Comparison of ENCODE assay signal across 8 cellular contexts in the genomic region with DNA sequence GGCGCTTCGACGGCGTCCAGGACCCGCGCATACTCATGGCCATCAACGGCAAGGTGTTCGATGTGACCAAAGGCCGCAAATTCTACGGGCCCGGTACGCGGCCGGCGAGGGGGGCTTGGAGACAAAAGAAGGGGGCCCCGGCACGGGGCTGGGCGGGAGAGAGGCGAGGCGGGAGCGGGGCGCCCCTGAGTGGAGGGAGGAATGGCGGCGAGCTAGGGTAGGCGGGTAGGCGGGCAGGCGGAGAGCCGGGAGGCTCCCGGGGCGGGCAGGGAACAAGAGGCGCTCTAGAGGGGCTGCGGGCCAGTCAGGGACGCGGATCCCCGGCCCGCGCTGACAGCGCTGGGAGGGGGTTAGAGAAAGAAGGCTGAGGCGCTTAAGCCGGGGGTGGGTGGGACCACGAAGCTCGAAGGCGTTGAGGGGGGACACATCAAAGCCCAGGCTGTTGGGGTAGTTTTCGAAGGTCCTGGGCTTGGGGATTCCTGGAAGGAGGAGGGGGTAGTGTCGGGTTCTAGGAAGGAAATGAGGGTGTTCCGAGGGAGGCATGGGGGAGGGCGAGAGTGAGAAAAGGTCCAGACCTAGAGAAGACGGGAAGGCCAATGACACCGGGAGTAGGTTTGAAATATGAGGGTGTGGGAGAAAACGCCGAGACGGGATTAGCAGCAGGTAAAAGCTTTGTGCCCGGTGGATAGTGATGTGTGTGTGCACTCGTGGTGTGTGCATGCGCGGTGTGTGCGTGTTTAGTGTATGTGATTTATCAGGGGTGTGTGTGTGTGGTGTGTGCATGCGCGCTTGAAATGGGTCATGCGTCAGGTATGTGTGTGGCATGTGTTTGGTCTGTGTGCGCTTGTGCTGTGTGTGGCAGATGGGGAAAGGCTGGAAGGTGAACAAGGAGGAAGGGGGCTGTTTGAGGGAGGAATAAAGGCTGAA. TPM values are rescaled to one million over a fixed set of nuclear protein-coding genes. Genes with fewer than 3 reads are reported as not detected.
DNase-seq lines count a peak whose midpoint lies in the region; ATAC-seq and TF ChIP-seq lines count a peak whose summit lies in the region.

No MANE protein-coding gene starts in this region.

- H3K9me3 Mint-ChIP-seq in activated naive CD4-positive, alpha-beta T cell treated with anti-CD3 and anti-CD28 coated beads, Interleukin-2, amount 50 U/mL, for 72 hours: no peaks in the 10 kb centered on the region

- no CpG with 5 or more reads among the region's 61 CpGs for WGBS in trophoblast cell (ENCODE audit: extremely low coverage, insufficient coverage, insufficient read length)

- peak overlapping the region; percentile 99 for H3K4ac ChIP-seq in trophoblast cell (ENCODE audit: low read depth, low read length)

- peak overlapping the region; percentile 86 to 89 for H3K27ac Mint-ChIP-seq in activated naive CD4-positive, alpha-beta T cell treated with anti-CD3 and anti-CD28 coated beads, Interleukin-2, amount 50 U/mL, for 72 hours

- peak overlapping the region; percentile 94 for H4K91ac ChIP-seq in trophoblast cell (ENCODE audit: low read depth, low read length)

- H4K8ac ChIP-seq in trophoblast cell (ENCODE audit: low read depth, low read length): peak overlapping the region; percentile 91

- TF ChIP-seq POLR2A in Peyer's patch (IDR thresholded peaks at IDR 0.05): peak; percentile 19 to 35

- H2BK5ac ChIP-seq in trophoblast cell (ENCODE audit: low read depth, low read length, poor library complexity): peak overlapping the region; percentile 92

- H4K12ac ChIP-seq in trophoblast cell (ENCODE audit: low read depth, low read length): peak overlapping the region; percentile 91

- peak; percentile 17 for ATAC-seq in HG03039 (IDR thresholded peaks at IDR 0.05; ENCODE audit: unreplicated experiment)
- ATAC-seq in activated naive CD4-positive, alpha-beta T cell treated with anti-CD3 and anti-CD28 coated beads, Interleukin-2, amount 50 U/mL, for 72 hours: peak; percentile 29 to 42

- H2AK5ac ChIP-seq in trophoblast cell (ENCODE audit: low read length): peak overlapping the region; percentile 83

- TF ChIP-seq CTCF in Peyer's patch (IDR thresholded peaks at IDR 0.05) (no peak), cardiac muscle cell (IDR thresholded peaks at IDR 0.05; ENCODE audit: low read depth, low read length) (no peak)

- H3K27ac ChIP-seq in Peyer's patch (peak overlapping the region; percentile 80 to 91 (median 86)), cardiac muscle cell (peak overlapping the region; percentile 86), trophoblast cell (ENCODE audit: low read depth, low read length) (peak overlapping the region; percentile 31)

- peak overlapping the region; percentile 55 to 90 (median 69) for H3K4me3 ChIP-seq in Peyer's patch
- peak overlapping the region; percentile 96 for H3K4me3 ChIP-seq in cardiac muscle cell
- peak overlapping the region; percentile 88 for H3K4me3 ChIP-seq in trophoblast cell (ENCODE audit: low read depth, low read length)

- H3K36me3 Mint-ChIP-seq in activated naive CD4-positive, alpha-beta T cell treated with anti-CD3 and anti-CD28 coated beads, Interleukin-2, amount 50 U/mL, for 72 hours: peaks cover 9 to 23% of the 10 kb centered on the region in 2 donors

- H3K36me3 ChIP-seq in Peyer's patch (no peaks in the 10 kb centered on the region), cardiac muscle cell (peaks cover 3% of the 10 kb centered on the region), trophoblast cell (ENCODE audit: control insufficient read depth in 1 of 2, insufficient read depth in 2 of 2, low read length in 2 of 2) (peaks cover 0 to 2% of the 10 kb centered on the region in 2 experiments)

- peak overlapping the region; percentile 89 for H3K4me2 ChIP-seq in trophoblast cell (ENCODE audit: low read length)

- peak overlapping the region; percentile 77 for H3K18ac ChIP-seq in trophoblast cell (ENCODE audit: low read length)

- H3K4me1 ChIP-seq in Peyer's patch (peaks cover 0 to 12% (median 0%) of the 10 kb centered on the region in 4 donors), cardiac muscle cell (ENCODE audit: low read depth) (no peaks in the 10 kb centered on the region), trophoblast cell (ENCODE audit: control insufficient read depth in 1 of 2, insufficient read depth in 2 of 2, low read length in 2 of 2) (peaks cover 3 to 12% of the 10 kb centered on the region in 2 experiments)

- peak; percentile 17 for DNase-seq in NCI-H1694 treated with DMSO at 0.1 percent for 48 hours (lab: John Stamatoyannopoulos, UW)
- no peak for DNase-seq in NCI-H1694 (lab: John Stamatoyannopoulos, UW)
- DNase-seq in Peyer's patch: peak; percentile 16 to 69 (median 58)
- peak in 1 of 2 donors; percentile 3 for DNase-seq in activated naive CD4-positive, alpha-beta T cell treated with anti-CD3 and anti-CD28 coated beads, Interleukin-2, amount 50 U/mL, for 72 hours (ENCODE audit: low spot score in 2 of 2)
- peak; percentile 46 to 59 for DNase-seq in cardiac muscle cell (ENCODE audit: low read depth in 1 of 2, low spot score in 1 of 2)
- DNase-seq in trophoblast cell: peak in 1 of 2 donors; percentile 51
- no peak for DNase-seq in T1000 (lab: John Stamatoyannopoulos, UW)

- H3K79me2 ChIP-seq in trophoblast cell (ENCODE audit: control insufficient read depth, insufficient read depth, low read length, poor library complexity): peaks cover 12% of the 10 kb centered on the region

- H2AFZ ChIP-seq in trophoblast cell (ENCODE audit: insufficient read depth, low read length, poor library complexity): peak overlapping the region; percentile 90

- H3K9me3 ChIP-seq in Peyer's patch (no peaks in the 10 kb centered on the region), cardiac muscle cell (ENCODE audit: low read depth) (peaks cover 3% of the 10 kb centered on the region), trophoblast cell (ENCODE audit: insufficient read depth, low read depth, low read length) (no peaks in the 10 kb centered on the region)

- H3K23ac ChIP-seq in trophoblast cell (ENCODE audit: low read length): no peak overlapping the region

- H3K9ac ChIP-seq in trophoblast cell (ENCODE audit: low read length): peak overlapping the region; percentile 88

- H2BK12ac ChIP-seq in trophoblast cell (ENCODE audit: low read length): peak overlapping the region; percentile 71

- no peaks in the 10 kb centered on the region for H3K27me3 ChIP-seq in Peyer's patch
- H3K27me3 ChIP-seq in cardiac muscle cell: no peaks in the 10 kb centered on the region
- no peaks in the 10 kb centered on the region for H3K27me3 ChIP-seq in trophoblast cell (ENCODE audit: insufficient read depth, low read length)

- peak overlapping the region; percentile 8 for H2BK120ac ChIP-seq in trophoblast cell (ENCODE audit: insufficient read depth, low read length, poor library complexity)

- H3K14ac ChIP-seq in trophoblast cell (ENCODE audit: low read length): peak overlapping the region; percentile 96

- H3K79me1 ChIP-seq in trophoblast cell (ENCODE audit: low read length): peaks cover 11% of the 10 kb centered on the region

RNA-seq across cellular contexts. Expression of a gene that starts 0.8 kb away (rescaled TPM):
- total RNA-seq in Peyer's patch (100 to 1,000 TPM in 3 of 4 donors, 10 to 100 TPM in 1; 47.9 to 242 (median 118) TPM), cardiac muscle cell (156 and 171 TPM in 2 replicates)
- total RNA-seq in activated naive CD4-positive, alpha-beta T cell treated with anti-CD3 and anti-CD28 coated beads, Interleukin-2, amount 50 U/mL, for 72 hours: 10 to 100 TPM; 22.2 to 35.0 TPM
- polyA plus RNA-seq in cardiac muscle cell: 121 and 147 TPM in 2 replicates
- polyA plus RNA-seq in trophoblast cell (2013): 110 and 119 TPM in 2 replicates

Comparison
In these comparisons a context has a peak if more than half of its experiments do, and no peak if none do; other contexts are left out.
1. DNase-seq: peak in NCI-H1694 treated with DMSO at 0.1 percent for 48 hours (single experiment), Peyer's patch (3 of 3) and cardiac muscle cell (2 of 2); none in NCI-H1694 (single experiment) and T1000 (single experiment).
2. H3K27ac ChIP-seq: peak in every context shown above with its lines; median percentile 86 in cardiac muscle cell; 86 in Peyer's patch; 31 in trophoblast cell.
3. Peak in every context shown above with its lines, with median percentiles within 50 percentile points of each other: H3K4me3 ChIP-seq.